Comparison of ENCODE assay signal across 19 cellular contexts in genomic region chr4:108042927-108043326, GRCh38. TPM values are rescaled to one million over a fixed set of nuclear protein-coding genes. Genes with fewer than 3 reads are reported as not detected.
DNase-seq lines count a peak whose midpoint lies in the region; ATAC-seq and TF ChIP-seq lines count a peak whose summit lies in the region.
"Had no signal": no experiment of that assay in that cellular context is flagged by ENCODE, and none has a peak within 500 bp of the region (broad histone marks: within the 10 kb centered on the region; RNA-seq: fewer than 3 reads in every experiment).

No MANE protein-coding gene starts in this region.

- CTCF ChIA-PET in CD4-positive, alpha-beta memory T cell (lab: Charles Lee; ENCODE audit: partially characterized antibody), result interaction anchor here (0.9 to 2.3 kb wide), 4 partner anchors 11 to 437 kb away, joined by 3 to 8 read pairs (median 3); no protein-coding TSS in a partner anchor
- CTCF ChIA-PET in GM10248 (lab: Yijun Ruan, JAX), result interaction anchor here (1.9 to 3.4 kb wide), 2 partner anchors 11 to 12 kb away, joined by 10 to 15 read pairs; no protein-coding TSS in a partner anchor

- no peak overlapping the region for H3K4me3 Mint-ChIP-seq in CD4-positive, alpha-beta memory T cell
- no peak overlapping the region for H3K4me3 Mint-ChIP-seq in endodermal cell
- H3K4me3 Mint-ChIP-seq: activated CD4-positive, alpha-beta memory T cell treated with anti-CD3 and anti-CD28 coated beads, Interleukin-2, amount 10 ng/mL, durations not matched to agents 7 days and 5 days; B cell; naive B cell; T-helper 1 cell treated with Interleukin-12 subunit alpha and Interleukin-12 subunit beta and Interleukin-4 antibody, amounts not matched to agents 30 μg/mL and 1 μg/mL, for 36 hours had no signal

- H3K9me3 Mint-ChIP-seq in CD4-positive, alpha-beta memory T cell, result peaks cover 0 to 6% (median 0%) of the 10 kb centered on the region in 8 donors
- H3K9me3 Mint-ChIP-seq in endodermal cell, result no peaks in the 10 kb centered on the region
- H3K9me3 Mint-ChIP-seq: activated CD4-positive, alpha-beta memory T cell treated with anti-CD3 and anti-CD28 coated beads, Interleukin-2, amount 10 ng/mL, durations not matched to agents 7 days and 5 days had no signal

- no peaks in the 10 kb centered on the region for H3K27me3 ChIP-seq in CD4-positive, alpha-beta memory T cell (ENCODE audit: insufficient read depth, low read length)
- H3K27me3 ChIP-seq in OCI-LY3 (ENCODE audit: low read depth, low read length) (no peaks in the 10 kb centered on the region), endodermal cell (ENCODE audit: control insufficient read depth, insufficient read depth, low read length, poor library complexity, severe bottlenecking) (no peaks in the 10 kb centered on the region)
- H3K27me3 ChIP-seq: spleen had no signal

- H3K4me1 ChIP-seq in CD4-positive, alpha-beta memory T cell (ENCODE audit: insufficient read depth, low read length), result peaks cover 5% of the 10 kb centered on the region
- H3K4me1 ChIP-seq in OCI-LY3 (ENCODE audit: low read length) (no peaks in the 10 kb centered on the region), endodermal cell (ENCODE audit: control insufficient read depth, insufficient read depth, low read length) (no peaks in the 10 kb centered on the region)
- H3K4me1 ChIP-seq: spleen had no signal

- ATAC-seq in HG03196 (IDR thresholded peaks at IDR 0.05; ENCODE audit: unreplicated experiment) (no peak), HG03520 (IDR thresholded peaks at IDR 0.05; ENCODE audit: unreplicated experiment) (no peak)

- no peaks in the 10 kb centered on the region for H3K27me3 Mint-ChIP-seq in CD4-positive, alpha-beta memory T cell
- no peaks in the 10 kb centered on the region for H3K27me3 Mint-ChIP-seq in endodermal cell (ENCODE audit: insufficient read depth)
- H3K27me3 Mint-ChIP-seq: activated CD4-positive, alpha-beta memory T cell treated with anti-CD3 and anti-CD28 coated beads, Interleukin-2, amount 10 ng/mL, durations not matched to agents 7 days and 5 days; B cell; naive B cell had no signal

- H3K36me3 ChIP-seq in CD4-positive, alpha-beta memory T cell (ENCODE audit: insufficient read depth, low read length), result peaks cover 11% of the 10 kb centered on the region
- peaks cover 2% of the 10 kb centered on the region for H3K36me3 ChIP-seq in OCI-LY3 (replicated peaks; ENCODE audit: low read depth, low read length)
- no peaks in the 10 kb centered on the region for H3K36me3 ChIP-seq in endodermal cell (ENCODE audit: control insufficient read depth, insufficient read depth, low read length)
- H3K36me3 ChIP-seq: spleen had no signal

- POLR2A ChIA-PET in CD4-positive, alpha-beta memory T cell (lab: Charles Lee; ENCODE audit: partially characterized antibody), result interaction anchor here (1.0 to 1.6 kb wide), 6 partner anchors 10 to 577 kb away, joined by 3 to 4 read pairs (median 3); partner anchors contain the start of gene RPL34
- POLR2A ChIA-PET in GM10248 (lab: Yijun Ruan, JAX), result no interaction called here

- H3K9me3 ChIP-seq in CD4-positive, alpha-beta memory T cell (ENCODE audit: control insufficient read depth in 1 of 2, low read length in 2 of 2), result no peaks in the 10 kb centered on the region
- H3K9me3 ChIP-seq in OCI-LY3 (ENCODE audit: insufficient read depth, low read length) (no peaks in the 10 kb centered on the region), endodermal cell (ENCODE audit: control insufficient read depth, low read length) (no peaks in the 10 kb centered on the region)
- H3K9me3 ChIP-seq: psoas muscle, spleen had no signal

- 91% methylated on average over 3 of the region's 3 CpGs; no CpG with 5 or more reads in 1 of the 2 experiments for WGBS in endodermal cell (ENCODE audit: insufficient coverage in 1 of 2, insufficient read length in 1 of 2), 2 experiments

- H2AFZ ChIP-seq in OCI-LY3 (ENCODE audit: low read depth, low read length), result no peak overlapping the region

- no peaks in the 10 kb centered on the region for H3K79me2 ChIP-seq in OCI-LY3 (ENCODE audit: low read length)

- no peak overlapping the region for H3K27ac ChIP-seq in CD4-positive, alpha-beta memory T cell (ENCODE audit: low read depth, low read length)
- H3K27ac ChIP-seq in OCI-LY3 (ENCODE audit: low read length) (no peak overlapping the region), endodermal cell (ENCODE audit: low read depth, low read length) (peak overlapping the region; percentile 75)
- H3K27ac ChIP-seq: psoas muscle, spleen had no signal

- H3K4me3 ChIP-seq in CD4-positive, alpha-beta memory T cell (ENCODE audit: low read length in 2 of 2), result no peak overlapping the region
- H3K4me3 ChIP-seq in OCI-LY3 (ENCODE audit: low read length), result no peak overlapping the region
- H3K4me3 ChIP-seq in endodermal cell (ENCODE audit: low read length), result no peak overlapping the region
- H3K4me3 ChIP-seq: psoas muscle, spleen had no signal

- H4K20me1 ChIP-seq in OCI-LY3 (ENCODE audit: insufficient read depth, low read length), result no peaks in the 10 kb centered on the region

- no peak overlapping the region for H3K4me2 ChIP-seq in OCI-LY3 (ENCODE audit: low read length)

- intact Hi-C loops in CD4-positive, alpha-beta memory T cell (cut with micrococcal nuclease), result no loop called here

- no peak overlapping the region for H3K9ac ChIP-seq in OCI-LY3 (ENCODE audit: low read length)
- H3K9ac ChIP-seq in endodermal cell (ENCODE audit: extremely low read depth, low read length, poor library complexity, severe bottlenecking), result no peak overlapping the region

- TF ChIP-seq CTCF in GM10248 (IDR thresholded peaks at IDR 0.05; ENCODE audit: control extremely low read depth, extremely low read depth, low read depth, missing control alignments) (peak; percentile 36), OCI-LY3 (IDR thresholded peaks at IDR 0.05; ENCODE audit: low read depth, low read length) (peak; percentile 28; the same call in 1 of the 2 replicates), endodermal cell (conservative IDR thresholded peaks at IDR 0.05) (no peak)

- H3K27ac Mint-ChIP-seq in CD4-positive, alpha-beta memory T cell, result peak overlapping the region in 4 of 7 donors; percentile 42 to 91 (median 68)
- no peak overlapping the region for H3K27ac Mint-ChIP-seq in endodermal cell
- H3K27ac Mint-ChIP-seq: activated CD4-positive, alpha-beta memory T cell treated with anti-CD3 and anti-CD28 coated beads, Interleukin-2, amount 10 ng/mL, durations not matched to agents 7 days and 5 days; B cell had no signal

- no peak for DNase-seq in CD4-positive, alpha-beta memory T cell
- DNase-seq in GM10248 (ENCODE audit: extremely low spot score) (no peak), endodermal cell (no peak)
- DNase-seq in stimulated activated naive CD4-positive, alpha-beta T cell treated with Interleukin-2 at 50 U/mL for 16 hours (lab: John Stamatoyannopoulos, UW), result no peak
- DNase-seq in activated CD8-positive, alpha-beta memory T cell treated with anti-CD3 and anti-CD28 coated beads, Interleukin-2, amount 50 U/mL, for 4 hours, result no peak
- DNase-seq: activated CD4-positive, alpha-beta memory T cell treated with anti-CD3 and anti-CD28 coated beads, Interleukin-2, amount 10 ng/mL, durations not matched to agents 7 days and 5 days; anterior cingulate cortex; mammary epithelial cell; naive B cell; NCI-H1694; NCI-H226; NK-92 treated with Interleukin-12 subunit alpha and Interleukin-12 subunit beta, amount 100 ng/mL, for 24 hours; psoas muscle; spleen had no signal

- peaks cover 9 to 35% (median 26%) of the 10 kb centered on the region in 4 donors for H3K4me1 Mint-ChIP-seq in CD4-positive, alpha-beta memory T cell
- no peaks in the 10 kb centered on the region for H3K4me1 Mint-ChIP-seq in endodermal cell
- H3K4me1 Mint-ChIP-seq: activated CD4-positive, alpha-beta memory T cell treated with anti-CD3 and anti-CD28 coated beads, Interleukin-2, amount 10 ng/mL, durations not matched to agents 7 days and 5 days; B cell; naive B cell had no signal

- peaks cover 19 to 20% of the 10 kb centered on the region in 2 donors for H3K36me3 Mint-ChIP-seq in CD4-positive, alpha-beta memory T cell
- no peaks in the 10 kb centered on the region for H3K36me3 Mint-ChIP-seq in endodermal cell (ENCODE audit: low read depth)
- H3K36me3 Mint-ChIP-seq: naive B cell had no signal

RNA-seq across cellular contexts. Expression of gene HADH, which starts 53.2 kb away (rescaled TPM):
- 10 to 100 TPM; 20.0 to 23.0 TPM for total RNA-seq in CD4-positive, alpha-beta memory T cell
- polyA plus RNA-seq in CD4-positive, alpha-beta memory T cell, result 10 to 100 TPM; 32.8 to 41.8 TPM
- 10 to 100 TPM; 32.5 to 53.0 TPM for total RNA-seq in endodermal cell
- 67.3 TPM for polyA plus RNA-seq in endodermal cell (2013, experiment 1 of 2)
- polyA plus RNA-seq in endodermal cell (2013, experiment 2 of 2), result 66.0 TPM
